ENCODE assay signal across 1 cellular context in genomic region chr4:99824070-99824599, GRCh38.
TF ChIP-seq lines count a peak whose summit lies in the region.

No MANE protein-coding gene starts in this region.

TF ChIP-seq in GM12878, 131 proteins besides CTCF, POLR2A, EP300 and RAD21:
- TF ChIP-seq NKRF (conservative IDR thresholded peaks at IDR 0.05) (no peak), IKZF1 (conservative IDR thresholded peaks at IDR 0.05) (no peak), WRNIP1 (IDR thresholded peaks at IDR 0.05; ENCODE audit: borderline replicate concordance, low read depth, low read length) (no peak), MEF2A (IDR thresholded peaks at IDR 0.05; ENCODE audit: insufficient read depth, low read depth, low read length) (no peak), SIX5 (IDR thresholded peaks at IDR 0.05; ENCODE audit: low read depth, low read length, severe bottlenecking) (no peak), RELB (IDR thresholded peaks at IDR 0.05; ENCODE audit: low read depth) (no peak), TARDBP (IDR thresholded peaks at IDR 0.05; ENCODE audit: borderline replicate concordance) (no peak), KLF5 (IDR thresholded peaks at IDR 0.05; ENCODE audit: partially characterized antibody) (no peak), RBBP5 (conservative IDR thresholded peaks at IDR 0.05) (no peak), BMI1 (IDR thresholded peaks at IDR 0.05; ENCODE audit: borderline replicate concordance) (no peak), CBX5 (IDR thresholded peaks at IDR 0.05; ENCODE audit: low read depth) (no peak), ZNF384 (IDR thresholded peaks at IDR 0.05; ENCODE audit: borderline replicate concordance, low read depth, low read length) (no peak), E2F8 (IDR thresholded peaks at IDR 0.05; ENCODE audit: low read depth, partially characterized antibody) (no peak)
